In the genomic region with DNA sequence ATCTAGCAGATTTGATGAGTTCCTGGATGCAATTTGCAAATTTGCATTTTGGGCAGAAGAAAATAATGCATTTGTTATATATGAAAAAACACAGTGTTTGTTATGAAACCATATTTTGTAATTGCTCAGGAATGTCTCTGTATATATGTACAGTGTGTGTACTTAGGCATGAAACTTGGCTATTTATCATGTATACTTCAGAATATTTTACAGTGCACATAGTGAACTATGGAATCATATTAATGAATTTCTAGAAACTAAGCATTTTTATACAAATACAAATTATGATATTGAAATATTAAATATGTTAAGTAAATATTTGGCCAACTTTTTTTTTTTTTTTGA, we compare ENCODE assay signal across 19 cellular contexts.
DNase-seq lines count a peak whose midpoint lies in the region; ATAC-seq and TF ChIP-seq lines count a peak whose summit lies in the region.
"Had no signal": no experiment of that assay in that cellular context is flagged by ENCODE, and none has a peak within 500 bp of the region (broad histone marks: within the 10 kb centered on the region; RNA-seq: fewer than 3 reads in every experiment).

No MANE protein-coding gene starts in this region.

- in situ Hi-C loops in GM23248 (cut with MboI) = no loop called here

- peak overlapping the region; percentile 90 for H3K27ac Mint-ChIP-seq in osteocyte (ENCODE audit: unreplicated experiment)
- H3K27ac Mint-ChIP-seq: CD4-positive, alpha-beta memory T cell had no signal

- peak overlapping the region; percentile 64 for H3K4me2 ChIP-seq in GM23248 (ENCODE audit: unreplicated experiment)
- H3K4me2 ChIP-seq: A549, BLaER1 had no signal

- no peak for TF ChIP-seq CTCF in osteocyte (IDR thresholded peaks at IDR 0.05)

- H3K9ac ChIP-seq in GM23248 (no peak overlapping the region; the same call in 1 of the 2 replicates), SK-N-MC (ENCODE audit: insufficient read length) (no peak overlapping the region)
- H3K9ac ChIP-seq: BLaER1 had no signal

- no peak for ATAC-seq in HG02840 (IDR thresholded peaks at IDR 0.05; ENCODE audit: low FRiP score, unreplicated experiment)
- ATAC-seq in HG02884 (IDR thresholded peaks at IDR 0.05; ENCODE audit: unreplicated experiment) = no peak
- ATAC-seq: A549 had no signal

- peaks cover 49% of the 10 kb centered on the region for H3K4me1 Mint-ChIP-seq in osteocyte (ENCODE audit: unreplicated experiment)
- H3K4me1 Mint-ChIP-seq: CD4-positive, alpha-beta memory T cell had no signal

- H3K27me3 ChIP-seq in GM23248 (replicated peaks; ENCODE audit: insufficient read depth) = no peaks in the 10 kb centered on the region
- H3K27me3 ChIP-seq: BLaER1, SJSA1 had no signal

- H3K27ac ChIP-seq in GM23248 (peak overlapping the region; percentile 37), SK-N-MC (peak overlapping the region; percentile 67; the same call in 1 of the 2 replicates), epithelial cell of prostate (peak overlapping the region; percentile 12)
- H3K27ac ChIP-seq: A549, BLaER1, SJSA1 had no signal

- H3K36me3 Mint-ChIP-seq in osteocyte (ENCODE audit: unreplicated experiment) = peaks cover 6% of the 10 kb centered on the region
- H3K36me3 Mint-ChIP-seq: CD4-positive, alpha-beta memory T cell had no signal

- H4K20me1 ChIP-seq in GM23248 (ENCODE audit: insufficient read depth) = no peaks in the 10 kb centered on the region
- H4K20me1 ChIP-seq: BLaER1 had no signal

- no peaks in the 10 kb centered on the region for H3K9me3 Mint-ChIP-seq in osteocyte (ENCODE audit: unreplicated experiment)

- no peak overlapping the region for H2AFZ ChIP-seq in GM23248

- peak overlapping the region; percentile 36 for H3K4me3 ChIP-seq in GM23248
- no peak overlapping the region for H3K4me3 ChIP-seq in SK-N-MC
- H3K4me3 ChIP-seq: A549, BLaER1, SJSA1 had no signal

- peak overlapping the region; percentile 45 for H3K4me3 Mint-ChIP-seq in osteocyte (ENCODE audit: unreplicated experiment)
- H3K4me3 Mint-ChIP-seq: CD4-positive, alpha-beta memory T cell had no signal

- H3K79me2 ChIP-seq in GM23248 (ENCODE audit: insufficient read depth) = no peaks in the 10 kb centered on the region

- H3K9me3 ChIP-seq in GM23248 (ENCODE audit: low read depth) (no peaks in the 10 kb centered on the region), SK-N-MC (ENCODE audit: low read depth, low read length) (no peaks in the 10 kb centered on the region; the same call in 1 of the 2 replicates)
- H3K9me3 ChIP-seq: A549, BLaER1, SJSA1 had no signal

- peaks cover 27% of the 10 kb centered on the region for H3K4me1 ChIP-seq in GM23248 (ENCODE audit: insufficient read depth)
- H3K4me1 ChIP-seq: BLaER1 had no signal

- H3K36me3 ChIP-seq in GM23248 (ENCODE audit: low read depth) = no peaks in the 10 kb centered on the region
- peaks cover 10% of the 10 kb centered on the region; the same call in 1 of the 2 replicates for H3K36me3 ChIP-seq in SK-N-MC (ENCODE audit: insufficient read depth, low read length)
- H3K36me3 ChIP-seq: BLaER1, SJSA1 had no signal

- peaks cover 18% of the 10 kb centered on the region; the same call in 1 of the 2 replicates for H3F3A ChIP-seq in GM23248 (ENCODE audit: insufficient read depth)

- H3K27me3 Mint-ChIP-seq in osteocyte (ENCODE audit: unreplicated experiment) = no peaks in the 10 kb centered on the region
- H3K27me3 Mint-ChIP-seq: CD4-positive, alpha-beta memory T cell had no signal

- H3K9me2 ChIP-seq in GM23248 (ENCODE audit: insufficient read depth) = no peaks in the 10 kb centered on the region; the same call in 1 of the 2 replicates

- DNase-seq in GM23248 (peak; percentile 42), SK-N-MC (ENCODE audit: low read depth, low spot score) (no peak), epithelial cell of prostate (ENCODE audit: low read depth, low spot score) (no peak), osteocyte (ENCODE audit: extremely low spot score, unreplicated experiment) (no peak), NCI-H187 (lab: John Stamatoyannopoulos, UW) (no peak), NOMO-1 treated with dmso at 0.1 percent for 144 hours (lab: John Stamatoyannopoulos, UW; ENCODE audit: unreplicated experiment) (no peak)
- DNase-seq: CD4-positive, alpha-beta memory T cell; DMS153; GF-D8; KBM-7; NCI-H1105 treated with DMSO at 0.1 percent for 48 hours; NCI-H1694; NCI-H2107; NCI-H510A treated with DMSO at 0.1 percent for 48 hours had no signal

Comparison
In these comparisons a context has a peak if more than half of its experiments do, and no peak if none do; other contexts are left out.
1. H3K27ac ChIP-seq: peak in every context shown above with its lines; median percentile 67 in SK-N-MC; 37 in GM23248; 12 in epithelial cell of prostate.